1 cellular context compared by ENCODE assay signal in genomic region chr12:96064266-96064665, GRCh38.
TF ChIP-seq lines count a peak whose summit lies in the region.

No MANE protein-coding gene starts in this region.

TF ChIP-seq in GM23338, 12 proteins besides CTCF, POLR2A, EP300 and RAD21:
- no peak for TF ChIP-seq CREB1 (CRISPR knock-in tag; IDR thresholded peaks at IDR 0.05; ENCODE audit: low read depth)
- no peak for TF ChIP-seq ETS1 (IDR thresholded peaks at IDR 0.05)
- no peak for TF ChIP-seq ZNF114 (CRISPR knock-in tag; IDR thresholded peaks at IDR 0.05)
- no peak for TF ChIP-seq ZNF331 (CRISPR knock-in tag; IDR thresholded peaks at IDR 0.05; ENCODE audit: low read depth)
TF ChIP-seq in GM23338: peak in this region for 0.
